Comparison of ENCODE assay signal across 15 cellular contexts in the genomic region with DNA sequence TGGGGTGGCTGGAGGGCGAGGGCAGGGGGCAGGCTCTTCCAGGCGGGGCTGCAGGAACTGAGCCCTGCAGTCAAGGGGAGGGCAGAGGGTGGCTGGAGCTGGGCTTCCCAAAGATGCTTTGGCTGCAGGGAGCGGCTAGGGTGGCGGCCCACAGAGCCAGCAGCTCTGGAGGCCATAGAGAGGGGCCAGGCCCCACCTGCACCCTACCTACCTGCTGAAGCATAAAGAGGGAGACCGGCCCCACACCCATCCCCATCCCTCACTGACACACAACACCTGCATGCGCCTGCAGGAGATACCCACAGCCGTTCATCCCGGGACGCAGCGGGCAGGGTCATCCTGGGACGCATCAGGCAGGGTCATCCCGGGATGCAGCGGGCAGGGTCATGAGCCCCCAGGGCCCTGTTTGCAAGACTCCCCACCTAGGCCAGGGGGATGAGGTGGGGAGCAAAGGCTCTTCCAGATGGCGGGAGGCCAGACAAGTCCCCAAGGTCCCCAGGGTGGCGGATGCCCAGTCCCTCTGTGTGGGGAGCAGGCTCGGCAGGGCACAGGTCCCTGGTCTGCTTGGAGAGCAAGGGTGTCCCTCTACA. TPM values are rescaled to one million over a fixed set of nuclear protein-coding genes. Genes with fewer than 3 reads are reported as not detected.
DNase-seq lines count a peak whose midpoint lies in the region; ATAC-seq and TF ChIP-seq lines count a peak whose summit lies in the region.
"Had no signal": no experiment of that assay in that cellular context is flagged by ENCODE, and none has a peak within 500 bp of the region (broad histone marks: within the 10 kb centered on the region; RNA-seq: fewer than 3 reads in every experiment).

No MANE protein-coding gene starts in this region.

- peak overlapping the region; percentile 57; the same call in 1 of the 2 replicates for H3K9ac ChIP-seq in BLaER1
- H3K9ac ChIP-seq: GM23248 had no signal

- H3K9me3 ChIP-seq in A673 (ENCODE audit: low read depth, low read length, poor library complexity, severe bottlenecking) (no peaks in the 10 kb centered on the region), BLaER1 (no peaks in the 10 kb centered on the region), spleen (no peaks in the 10 kb centered on the region)
- H3K9me3 ChIP-seq: A549 had no signal

- peaks cover 3% of the 10 kb centered on the region for H3K27me3 Mint-ChIP-seq in nephron (ENCODE audit: low read depth)
- H3K27me3 Mint-ChIP-seq: CD4-positive, alpha-beta T cell had no signal

- CTCF ChIA-PET in A673 (lab: Charles Lee): interaction anchor here (0.5 kb wide), 1 partner anchor 86 kb away, joined by 13 read pairs; no protein-coding TSS in a partner anchor
- CTCF ChIA-PET in RWPE1 (lab: Yijun Ruan, JAX): no interaction called here

- TF ChIP-seq POLR2A in spleen (IDR thresholded peaks at IDR 0.05): no peak

- H3K27me3 ChIP-seq in A673 (replicated peaks; ENCODE audit: insufficient read depth, low read depth, low read length, poor library complexity) (no peaks in the 10 kb centered on the region), BLaER1 (no peaks in the 10 kb centered on the region), spleen (replicated peaks in 1 of 7) (peaks cover 0 to 62% (median 11%) of the 10 kb centered on the region in 7 donors)

- peak overlapping the region; percentile 98 for H3K4me2 ChIP-seq in BLaER1
- H3K4me2 ChIP-seq: A549 had no signal

- WGBS in spleen, 5 donors: 90 to 100% (median 92%) methylated on average over 2 to 16 of the region's 16 CpGs

- no peak for DNase-seq in A673 (ENCODE audit: low spot score)
- no peak for DNase-seq in RWPE1 (ENCODE audit: low spot score)
- no peak for DNase-seq in stimulated activated CD4-positive, alpha-beta T cell treated with anti-CD3 and anti-CD28 coated beads, Interleukin-4, amount 100 ng/mL, for 1 hour
- no peak for DNase-seq in spleen
- DNase-seq: Calu3; CD4-positive, alpha-beta T cell; DMS 273 treated with DMSO at 0.1 percent for 48 hours; H7 had no signal

- no TSS peak for BruUV-seq in A673 (replicated peaks; lab: Mats Ljungman, UMichigan)

- H3K4me3 ChIP-seq in A673 (ENCODE audit: low read depth, low read length, poor library complexity, severe bottlenecking) (no peak overlapping the region), BLaER1 (no peak overlapping the region), spleen (no peak overlapping the region)
- H3K4me3 ChIP-seq: A549, GM12878, GM23248 had no signal

- H3K27ac ChIP-seq in A673 (ENCODE audit: low read depth, low read length, poor library complexity, severe bottlenecking) (peak overlapping the region; percentile 4), BLaER1 (peak overlapping the region; percentile 72), RWPE1 (peak overlapping the region; percentile 54), spleen (no peak overlapping the region)
- H3K27ac ChIP-seq: A549, GM23248 had no signal

- H3K4me3 Mint-ChIP-seq in nephron: no peak overlapping the region
- H3K4me3 Mint-ChIP-seq: CD4-positive, alpha-beta T cell; IgD-negative memory B cell had no signal

- peak overlapping the region in 2 of 3 experiments; percentile 44 to 85 for H3K27ac Mint-ChIP-seq in nephron
- H3K27ac Mint-ChIP-seq: CD4-positive, alpha-beta T cell; IgD-negative memory B cell had no signal

- intact Hi-C loops in A673 (cut with micrococcal nuclease; ENCODE audit: unreplicated experiment) (no loop called here), spleen (cut with DNase I; ENCODE audit: low total_unique reads) (no loop called here)

- ATAC-seq in GM19467 (IDR thresholded peaks at IDR 0.05; ENCODE audit: unreplicated experiment): no peak
- ATAC-seq: GM12878 had no signal

- H4K20me1 ChIP-seq in BLaER1: no peaks in the 10 kb centered on the region

- H3K4me1 ChIP-seq in A673 (ENCODE audit: insufficient read depth, low read length, poor library complexity, severe bottlenecking): peaks cover 31% of the 10 kb centered on the region
- H3K4me1 ChIP-seq in BLaER1: peaks cover 94% of the 10 kb centered on the region
- peaks cover 23 to 75% (median 55%) of the 10 kb centered on the region in 6 donors for H3K4me1 ChIP-seq in spleen

- H3K9me3 Mint-ChIP-seq in nephron: no peaks in the 10 kb centered on the region
- H3K9me3 Mint-ChIP-seq: CD4-positive, alpha-beta T cell; IgD-negative memory B cell had no signal

- no peaks in the 10 kb centered on the region for H3K36me3 ChIP-seq in A673 (ENCODE audit: insufficient read depth, low read length, poor library complexity, severe bottlenecking)
- no peaks in the 10 kb centered on the region for H3K36me3 ChIP-seq in BLaER1
- no peaks in the 10 kb centered on the region for H3K36me3 ChIP-seq in spleen

- POLR2A ChIA-PET in A673 (lab: Charles Lee; ENCODE audit: low non-redundant PET) (no interaction called here), RWPE1 (lab: Yijun Ruan, JAX; ENCODE audit: low non-redundant PET) (no interaction called here)

- peaks cover 34% of the 10 kb centered on the region for H3K4me1 Mint-ChIP-seq in nephron

- no peak for TF ChIP-seq CTCF in A673 (conservative IDR thresholded peaks at IDR 0.05; ENCODE audit: low read depth, low read length)
- TF ChIP-seq CTCF in RWPE1 (conservative IDR thresholded peaks at IDR 0.05; ENCODE audit: low read depth): no peak
- no peak for TF ChIP-seq CTCF in nephron (IDR thresholded peaks at IDR 0.05; ENCODE audit: unreplicated experiment in 3 of 3)
- TF ChIP-seq CTCF in spleen (IDR thresholded peaks at IDR 0.05 in 8 of 11, conservative IDR thresholded peaks at IDR 0.05 in 3 of 11): no peak

- no peaks in the 10 kb centered on the region for H3K36me3 Mint-ChIP-seq in nephron (ENCODE audit: low read depth)
- H3K36me3 Mint-ChIP-seq: IgD-negative memory B cell had no signal

RNA-seq across cellular contexts. Expression of a gene that starts 39.8 kb away (rescaled TPM):
- total RNA-seq in A673 (2021) (37.2 and 50.2 TPM in 2 replicates), spleen (100 to 1,000 TPM in 4 of 7 donors, 10 to 100 TPM in 3; 88.6 to 140 (median 117) TPM)
- 10 to 100 TPM in 1 of 3 donors, 1 to 10 TPM in 2; 4.9 to 27.2 (median 8.3) TPM for polyA plus RNA-seq in spleen

Comparison
In these comparisons a context has a peak if more than half of its experiments do, and no peak if none do; other contexts are left out.
1. H3K27ac ChIP-seq: peak in A673 (single experiment), BLaER1 (single experiment) and RWPE1 (single experiment); none in spleen (0 of 8).